9 cellular contexts compared by ENCODE assay signal in the genomic region with DNA sequence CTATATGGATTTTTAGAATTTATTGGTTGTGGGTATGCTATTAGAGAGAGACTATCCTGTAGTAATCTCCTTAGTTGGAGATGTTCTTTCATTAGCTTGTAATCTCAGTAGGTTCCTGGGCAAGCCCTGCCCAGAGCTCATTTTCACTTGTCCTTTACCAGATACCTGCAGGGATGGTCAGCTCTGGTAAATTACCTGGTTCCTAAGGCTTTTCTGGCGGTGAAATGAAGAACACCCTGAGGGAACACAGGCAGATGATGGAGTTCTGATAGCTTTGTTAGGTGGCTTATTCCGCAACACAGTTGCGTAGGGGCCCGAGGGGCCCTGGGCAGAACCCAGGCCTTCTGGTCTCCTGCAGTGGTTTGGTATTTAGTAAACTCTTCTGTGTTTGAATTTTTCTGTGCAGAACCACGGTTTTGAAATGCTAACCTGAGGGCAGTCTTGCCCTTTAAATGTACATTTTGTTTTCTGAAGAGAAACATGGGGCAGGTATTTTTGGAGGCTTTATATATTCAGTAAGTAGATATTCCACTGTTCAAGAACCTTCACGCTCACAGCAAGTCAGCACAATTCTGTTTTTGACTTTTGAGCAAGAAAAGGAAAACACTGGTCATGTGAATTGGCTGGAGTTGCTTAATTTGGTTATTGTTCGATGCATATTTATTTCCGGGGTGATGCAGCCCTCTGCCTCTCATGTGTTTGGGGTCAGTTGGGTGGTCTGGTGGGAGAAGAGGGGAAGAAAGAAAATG. TPM values are rescaled to one million over a fixed set of nuclear protein-coding genes. Genes with fewer than 3 reads are reported as not detected.
DNase-seq lines count a peak whose midpoint lies in the region; ATAC-seq, FAIRE-seq and TF ChIP-seq lines count a peak whose summit lies in the region.
"Had no signal": no experiment of that assay in that cellular context is flagged by ENCODE, and none has a peak within 500 bp of the region (broad histone marks: within the 10 kb centered on the region; RNA-seq: fewer than 3 reads in every experiment).

No MANE protein-coding gene starts in this region.

- H3K9me3 ChIP-seq in GM23248 (ENCODE audit: low read depth), result no peaks in the 10 kb centered on the region

- peak overlapping the region; percentile 92 for H3K27ac Mint-ChIP-seq in neural crest cell (ENCODE audit: unreplicated experiment)
- H3K27ac Mint-ChIP-seq: activated naive CD4-positive, alpha-beta T cell treated with anti-CD3 and anti-CD28 coated beads for 36 hours had no signal

- TF ChIP-seq CTCF in dorsolateral prefrontal cortex (IDR thresholded peaks at IDR 0.05 in 54 of 56, conservative IDR thresholded peaks at IDR 0.05 in 2 of 56; ENCODE audit: low read depth in 1 of 56, partially characterized antibody in 56 of 56) (no peak), neural crest cell (conservative IDR thresholded peaks at IDR 0.05) (no peak), GM10266 (IDR thresholded peaks at IDR 0.05; ENCODE audit: control insufficient read depth, insufficient read depth, low read depth, missing control alignments) (no peak)

- no peak overlapping the region for H3K9ac ChIP-seq in GM23248

- peaks cover 80% of the 10 kb centered on the region for H3K79me2 ChIP-seq in GM23248 (ENCODE audit: insufficient read depth)

- no peaks in the 10 kb centered on the region for H3K9me3 Mint-ChIP-seq in neural crest cell
- H3K9me3 Mint-ChIP-seq: activated naive CD4-positive, alpha-beta T cell treated with anti-CD3 and anti-CD28 coated beads for 36 hours had no signal

- DNase-seq in GM12892 (ENCODE audit: insufficient read length), result no peak
- no peak for DNase-seq in dorsolateral prefrontal cortex
- DNase-seq in neural crest cell (ENCODE audit: low read depth, low spot score), result no peak
- DNase-seq in Ammon's horn (ENCODE audit: low spot score), result no peak
- DNase-seq in GM23248, result no peak
- no peak for DNase-seq in GM10266 (ENCODE audit: extremely low spot score)
- DNase-seq in effector CD8-positive, alpha-beta T cell (lab: John Stamatoyannopoulos, UW), result no peak

- peaks cover 19% of the 10 kb centered on the region for H3K4me1 ChIP-seq in GM23248 (ENCODE audit: insufficient read depth)

- peak overlapping the region in 33 of 59 donors; percentile 1 to 46 (median 25) for H3K4me3 ChIP-seq in dorsolateral prefrontal cortex
- no peak overlapping the region for H3K4me3 ChIP-seq in GM23248

- no peak overlapping the region for H3K4me2 ChIP-seq in GM23248 (ENCODE audit: unreplicated experiment)

- H3K4me1 Mint-ChIP-seq in neural crest cell, result peaks cover 31% of the 10 kb centered on the region

- peak; percentile 77 for FAIRE-seq in GM12892 (lab: Jason Lieb, UNC)

- no peak for TF ChIP-seq POLR2A in GM12892 (IDR thresholded peaks at IDR 0.05; ENCODE audit: low read depth, low read length)

- H3K27ac ChIP-seq in dorsolateral prefrontal cortex (peak overlapping the region; percentile 30 to 91 (median 83)), GM23248 (no peak overlapping the region)

- in situ Hi-C loops in GM23248 (cut with MboI), result no loop called here

- intact Hi-C loops in dorsolateral prefrontal cortex (cut with DNase I), result loop anchor here in 1 of 2 donors (2.0 kb wide), 1 partner anchor 20 kb away; no protein-coding TSS in a partner anchor

- 76% methylated on average over 8 of the region's 8 CpGs for WGBS in GM23248 (ENCODE audit: low coverage in 1 of 2, low lambda C conversion rate in 2 of 2, missing lambda C conversion rate in 2 of 2), 2 experiments

- no peaks in the 10 kb centered on the region for H3K27me3 ChIP-seq in dorsolateral prefrontal cortex
- H3K27me3 ChIP-seq in GM23248 (replicated peaks; ENCODE audit: insufficient read depth), result no peaks in the 10 kb centered on the region

- H3K36me3 ChIP-seq in GM23248 (ENCODE audit: low read depth), result no peaks in the 10 kb centered on the region

- H2AFZ ChIP-seq in GM23248, result no peak overlapping the region

- no peaks in the 10 kb centered on the region for H3K9me2 ChIP-seq in GM23248 (ENCODE audit: insufficient read depth)

- H3K36me3 Mint-ChIP-seq in neural crest cell (ENCODE audit: low read depth), result peaks cover 18% of the 10 kb centered on the region

- H3K4me3 Mint-ChIP-seq in neural crest cell, result no peak overlapping the region
- H3K4me3 Mint-ChIP-seq: activated naive CD4-positive, alpha-beta T cell treated with anti-CD3 and anti-CD28 coated beads for 36 hours had no signal

- H3K27me3 Mint-ChIP-seq in neural crest cell (ENCODE audit: low read depth), result no peaks in the 10 kb centered on the region

- ATAC-seq in HG03196 (IDR thresholded peaks at IDR 0.05; ENCODE audit: unreplicated experiment), result peak; percentile 24

- no peaks in the 10 kb centered on the region for H4K20me1 ChIP-seq in GM23248 (ENCODE audit: insufficient read depth)

- H3F3A ChIP-seq in GM23248 (ENCODE audit: insufficient read depth), result peaks cover 8% of the 10 kb centered on the region; the same call in 1 of the 2 replicates

RNA-seq across cellular contexts. Expression of gene ZNF532, which starts 22.4 kb away (rescaled TPM):
- 5.8 TPM for polyA plus RNA-seq in GM12892 (2012; ENCODE audit: missing spikeins)
- total RNA-seq in dorsolateral prefrontal cortex (100 to 1,000 TPM; 105 to 233 (median 146) TPM), neural crest cell (171 and 180 TPM in 2 replicates)
- total RNA-seq in GM23248 (2014; rRNA removed; shearing (Covaris generic)), result 19.0 and 31.9 TPM in 2 replicates
- 13.2 and 14.3 TPM in 2 replicates for polyA plus RNA-seq in GM23248 (2016; fragmentation: Nextera tagmentation; extraction: Ambion mirVana)
